9 cellular contexts compared by ENCODE assay signal in genomic region chr5:52922384-52922783, GRCh38.
DNase-seq lines count a peak whose midpoint lies in the region; ATAC-seq lines count a peak whose summit lies in the region.
"Had no signal": no experiment of that assay in that cellular context is flagged by ENCODE, and none has a peak within 500 bp of the region (broad histone marks: within the 10 kb centered on the region; RNA-seq: fewer than 3 reads in every experiment).

No MANE protein-coding gene starts in this region.

- peak; percentile 96 for DNase-seq in ELR (ENCODE audit: low read depth)
- peak; percentile 53 to 57 for DNase-seq in NOMO-1 (lab: John Stamatoyannopoulos, UW; ENCODE audit: unreplicated experiment in 2 of 2)
- peak; percentile 94 for DNase-seq in non-pigmented ciliary epithelial cell (ENCODE audit: low read depth)
- no peak for DNase-seq in pons (ENCODE audit: low spot score)
- DNase-seq in ecto neural progenitor cell (ENCODE audit: low spot score) = no peak
- no peak for DNase-seq in NCI-H1417 (lab: John Stamatoyannopoulos, UW)
- DNase-seq in NCI-H526 treated with DMSO at 0.1 percent for 48 hours (lab: John Stamatoyannopoulos, UW) = no peak
- DNase-seq: NCI-H2107 had no signal

- peak; percentile 55 for ATAC-seq in esophagus mucosa

Comparison
In these comparisons a context has a peak if more than half of its experiments do, and no peak if none do; other contexts are left out.
1. DNase-seq: peak in ELR (single experiment), NOMO-1 (2 of 2) and non-pigmented ciliary epithelial cell (single experiment); none in pons (single experiment), ecto neural progenitor cell (single experiment), NCI-H1417 (0 of 3) and NCI-H526 treated with DMSO at 0.1 percent for 48 hours (single experiment).